18 cellular contexts compared by ENCODE assay signal in the genomic region with DNA sequence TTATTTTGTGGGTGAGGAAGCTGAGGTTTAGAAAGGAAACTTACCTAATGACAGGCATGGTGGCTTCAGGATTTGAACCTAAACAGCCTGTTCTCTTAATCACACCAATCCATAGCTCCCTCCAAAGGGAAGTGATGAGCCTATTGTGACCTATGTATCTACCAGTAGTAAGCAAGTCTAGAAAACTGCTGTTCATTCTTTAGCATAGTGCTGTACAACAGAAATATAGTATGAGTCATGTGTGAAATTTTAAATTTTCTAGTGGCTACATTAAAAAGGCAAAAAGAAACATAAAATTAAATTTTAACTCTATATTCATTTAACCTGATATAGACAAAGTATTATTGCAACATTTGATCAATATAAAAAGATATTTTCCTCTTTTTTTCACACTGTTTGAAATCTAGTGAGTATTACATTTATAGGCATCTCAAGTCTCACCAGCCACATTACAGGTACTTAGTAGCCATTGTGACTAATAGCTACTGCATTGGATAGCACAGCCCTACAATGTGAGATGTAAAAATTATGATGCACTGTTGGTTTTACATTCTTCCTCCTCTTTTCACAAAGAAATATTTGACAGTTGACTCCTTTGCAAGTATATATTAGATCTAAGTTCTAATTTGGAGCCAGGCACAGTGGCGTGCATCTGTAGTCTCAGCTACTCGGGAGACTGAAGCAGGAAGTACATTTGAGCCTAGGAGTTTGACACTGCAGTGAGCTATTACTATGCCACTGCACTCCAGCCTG. TPM values are rescaled to one million over a fixed set of nuclear protein-coding genes. Genes with fewer than 3 reads are reported as not detected.
A peak's percentile ranks its signal among the peaks of the same experiment; 100 is the strongest.
DNase-seq lines count a peak whose midpoint lies in the region; ATAC-seq, FAIRE-seq and TF ChIP-seq lines count a peak whose summit lies in the region.
"Had no signal": no experiment of that assay in that cellular context is flagged by ENCODE, and none has a peak within 500 bp of the region (broad histone marks: within the 10 kb centered on the region; RNA-seq: fewer than 3 reads in every experiment).

No MANE protein-coding gene starts in this region.

- no peak overlapping the region for H3K9ac ChIP-seq in fibroblast of lung (ENCODE audit: insufficient read depth, low read length)
- H3K9ac ChIP-seq: BLaER1 treated with 17β-estradiol and CSF1 and Interleukin-3, amounts not matched to agents 10 nM and 100 nM had no signal

- CTCF ChIA-PET in AG04450 (lab: Charles Lee), result interaction anchor here (1.0 to 2.4 kb wide), 5 partner anchors 16 to 155 kb away, joined by 3 to 8 read pairs (median 4); a partner anchor contains a TSS

- TF ChIP-seq POLR2A in H54 (IDR thresholded peaks at IDR 0.05; ENCODE audit: low read depth, low read length), result no peak

- ATAC-seq in SK-N-SH treated with all-trans-retinoic acid at 6 μM for 48 hours, result peak; percentile 75
- ATAC-seq: HepG2 had no signal

- H3K4me1 ChIP-seq in fibroblast of lung (ENCODE audit: control insufficient read depth, extremely low read depth, insufficient read depth, low read length), result peaks cover 14% of the 10 kb centered on the region

- H2AFZ ChIP-seq in fibroblast of lung (ENCODE audit: low read length), result no peak overlapping the region

- peak overlapping the region; percentile 59 for H3K27ac ChIP-seq in AG04450 (ENCODE audit: low read depth, low read length)
- no peak overlapping the region for H3K27ac ChIP-seq in fibroblast of lung (ENCODE audit: insufficient read depth, low read length)
- H3K27ac ChIP-seq in substantia nigra (ENCODE audit: low read depth, low read length, poor library complexity, severe bottlenecking), result no peak overlapping the region
- H3K27ac ChIP-seq: BLaER1 treated with 17β-estradiol and CSF1 and Interleukin-3, amounts not matched to agents 10 nM and 100 nM; breast epithelium had no signal

- no peak overlapping the region for H3K4me2 ChIP-seq in fibroblast of lung (ENCODE audit: extremely low read depth, insufficient read depth, low read length)
- H3K4me2 ChIP-seq: BLaER1 treated with 17β-estradiol and CSF1 and Interleukin-3, amounts not matched to agents 10 nM and 100 nM had no signal

- DNase-seq in AG04450 (ENCODE audit: low read depth, low spot score), result no peak
- DNase-seq in H54 (ENCODE audit: insufficient read length, low spot score), result peak; percentile 43
- DNase-seq in fibroblast of lung (ENCODE audit: low read depth in 2 of 2), result peak; percentile 21 to 76
- no peak for DNase-seq in NCI-H187 treated with DMSO at 0.1 percent for 48 hours (lab: John Stamatoyannopoulos, UW)
- DNase-seq in substantia nigra (lab: John Stamatoyannopoulos, UW), result no peak
- DNase-seq in cerebellar cortex (ENCODE audit: low spot score), result no peak
- DNase-seq: activated CD4-positive, CD25-positive, alpha-beta regulatory T cell; effector memory CD4-positive, alpha-beta T cell; MV-4-11; NCI-H2081 treated with DMSO at 0.1 percent for 48 hours; NCI-H526 treated with DMSO at 0.1 percent for 48 hours; occipital lobe; stimulated activated CD4-positive, alpha-beta T cell treated with anti-CD3 and anti-CD28 coated beads, Interleukin-4, amount 100 ng/mL, for 24 hours; stimulated activated CD8-positive, alpha-beta memory T cell treated with anti-CD3 and anti-CD28 coated beads, Interleukin-4, amount 100 ng/mL, for 48 hours had no signal

- no peaks in the 10 kb centered on the region for H3K9me3 ChIP-seq in AG04450 (ENCODE audit: control insufficient read depth, insufficient read depth, low read length)
- H3K9me3 ChIP-seq in fibroblast of lung (ENCODE audit: control insufficient read depth, insufficient read depth, low read depth, low read length), result no peaks in the 10 kb centered on the region
- H3K9me3 ChIP-seq: BLaER1 treated with 17β-estradiol and CSF1 and Interleukin-3, amounts not matched to agents 10 nM and 100 nM; breast epithelium had no signal

- POLR2A ChIA-PET in AG04450 (lab: Yijun Ruan, JAX), result no interaction called here

- H3K79me2 ChIP-seq in fibroblast of lung (ENCODE audit: control insufficient read depth, insufficient read depth, low read length), result peaks cover 59% of the 10 kb centered on the region

- peak; percentile 65 for FAIRE-seq in H54 (lab: Jason Lieb, UNC)
- FAIRE-seq: HepG2 had no signal

- no peaks in the 10 kb centered on the region for H4K20me1 ChIP-seq in fibroblast of lung (ENCODE audit: control insufficient read depth, extremely low read depth, insufficient read depth, low read length)

- TF ChIP-seq CTCF in AG04450 (IDR thresholded peaks at IDR 0.05; ENCODE audit: low read depth, low read length), result no peak
- no peak for TF ChIP-seq CTCF in fibroblast of lung (conservative IDR thresholded peaks at IDR 0.05 in 1 of 2, IDR thresholded peaks at IDR 0.05 in 1 of 2; ENCODE audit: low read depth in 1 of 2, low read length in 2 of 2)

- H3K27me3 ChIP-seq in AG04450 (ENCODE audit: control insufficient read depth, insufficient read depth, low read length), result no peaks in the 10 kb centered on the region
- H3K27me3 ChIP-seq in fibroblast of lung (ENCODE audit: control insufficient read depth, insufficient read depth, low read length), result no peaks in the 10 kb centered on the region
- H3K27me3 ChIP-seq: BLaER1 treated with 17β-estradiol and CSF1 and Interleukin-3, amounts not matched to agents 10 nM and 100 nM; breast epithelium had no signal

- H3K4me3 ChIP-seq in AG04450 (ENCODE audit: low read depth, low read length) (no peak overlapping the region), fibroblast of lung (replicated peaks in 1 of 4; ENCODE audit: control extremely low read depth in 1 of 4, insufficient read depth in 1 of 4, low read depth in 3 of 4, low read length in 4 of 4) (no peak overlapping the region)
- H3K4me3 ChIP-seq: BLaER1 treated with 17β-estradiol and CSF1 and Interleukin-3, amounts not matched to agents 10 nM and 100 nM; breast epithelium had no signal

- peaks cover 2% of the 10 kb centered on the region for H3K36me3 ChIP-seq in fibroblast of lung (ENCODE audit: control insufficient read depth, insufficient read depth, low read length)
- H3K36me3 ChIP-seq: breast epithelium had no signal

TF ChIP-seq in SK-N-SH treated with all-trans-retinoic acid at 6 μM for 48 hours, 23 proteins besides CTCF, POLR2A, EP300 and RAD21:
- TF ChIP-seq PPARA (CRISPR knock-in tag; IDR thresholded peaks at IDR 0.05; ENCODE audit: borderline replicate concordance), result no peak

RNA-seq across cellular contexts. Expression of a gene that starts 16.6 kb away (rescaled TPM):
- polyA plus RNA-seq in AG04450 (2011; rRNA removed) (55.5 and 57.9 TPM in 2 replicates), fibroblast of lung (29.2 and 44.5 TPM in 2 replicates)
- 38.9 and 43.6 TPM in 2 replicates for polyA minus RNA-seq in AG04450 (2011; rRNA and poly(A)+ RNA removed)
- total RNA-seq in fibroblast of lung, result 19.0 and 28.4 TPM in 2 replicates
- 31.8 and 46.4 TPM in 2 replicates for polyA plus RNA-seq in fibroblast of lung (2012)
- polyA minus RNA-seq in fibroblast of lung (ENCODE audit: low replicate concordance), result 54.0 and 56.7 TPM in 2 replicates

RNA-seq across cellular contexts. Expression of a gene that starts 43.2 kb away (rescaled TPM):
- 24.4 and 36.4 TPM in 2 replicates for polyA plus RNA-seq in AG04450 (2011; rRNA removed)
- polyA minus RNA-seq in AG04450 (2011; rRNA and poly(A)+ RNA removed), result 24.8 and 25.7 TPM in 2 replicates
- 15.4 and 27.1 TPM in 2 replicates for total RNA-seq in fibroblast of lung
- polyA plus RNA-seq in fibroblast of lung, result 19.0 and 19.2 TPM in 2 replicates
- 33.9 and 36.0 TPM in 2 replicates for polyA plus RNA-seq in fibroblast of lung (2012)
- 85.3 and 92.1 TPM in 2 replicates for polyA minus RNA-seq in fibroblast of lung (ENCODE audit: low replicate concordance)

Comparison
In these comparisons a context has a peak if more than half of its experiments do, and no peak if none do; other contexts are left out.
1. DNase-seq: peak in H54 (single experiment) and fibroblast of lung (2 of 2); none in AG04450 (single experiment), NCI-H187 treated with DMSO at 0.1 percent for 48 hours (single experiment), substantia nigra (0 of 49) and cerebellar cortex (single experiment).